Comparison of ENCODE assay signal across 8 cellular contexts in the genomic region with DNA sequence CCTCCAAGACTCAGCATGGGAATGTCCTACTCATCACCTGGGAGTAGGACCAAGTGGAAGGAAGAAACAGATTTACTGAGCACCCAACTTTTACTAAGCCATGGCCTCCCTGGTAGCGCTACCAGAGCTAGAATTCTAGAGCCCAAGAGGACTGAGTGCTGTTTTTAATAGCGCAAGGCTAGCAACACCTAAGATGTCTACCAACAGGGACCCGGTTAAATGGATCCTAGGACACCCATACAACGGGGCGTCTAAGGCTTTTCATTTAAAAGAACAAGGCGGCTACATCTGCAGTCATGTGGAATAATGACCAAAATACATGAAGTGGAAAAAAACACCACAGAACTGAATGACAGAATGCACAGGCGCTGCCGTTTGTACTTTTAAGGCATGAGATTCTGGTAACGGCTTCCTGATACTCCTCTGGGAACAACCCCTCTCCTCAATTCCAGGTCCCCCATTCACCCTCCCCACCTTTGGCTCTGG. TPM values are rescaled to one million over a fixed set of nuclear protein-coding genes. Genes with fewer than 3 reads are reported as not detected.
DNase-seq lines count a peak whose midpoint lies in the region; ATAC-seq and TF ChIP-seq lines count a peak whose summit lies in the region.

No MANE protein-coding gene starts in this region.

- intact Hi-C loops in CD8-positive, alpha-beta T cell (cut with DNase I, micrococcal nuclease): loop anchor here in 1 of 2 experiments (2.0 to 10.0 kb wide), 2 partner anchors 20 to 50 kb away; a partner anchor contains a TSS

- peaks cover 22% of the 10 kb centered on the region for H3K36me3 Mint-ChIP-seq in CD8-positive, alpha-beta T cell
- peaks cover 24% of the 10 kb centered on the region for H3K36me3 Mint-ChIP-seq in activated naive CD8-positive, alpha-beta T cell treated with anti-CD3 and anti-CD28 coated beads, Interleukin-2, amount 10 ng/mL, durations not matched to agents 7 days and 5 days
- peaks cover 17% of the 10 kb centered on the region for H3K36me3 Mint-ChIP-seq in nephron progenitor cell (ENCODE audit: low read depth)

- no peak overlapping the region for H3K4me3 ChIP-seq in CD8-positive, alpha-beta T cell (ENCODE audit: low read depth, low read length)

- ATAC-seq in CD8-positive, alpha-beta T cell: peak; percentile 24
- ATAC-seq in HG02588 (IDR thresholded peaks at IDR 0.05; ENCODE audit: unreplicated experiment) (peak; percentile 5), GM21515 (IDR thresholded peaks at IDR 0.05; ENCODE audit: unreplicated experiment) (no peak), HG03457 (IDR thresholded peaks at IDR 0.05; ENCODE audit: unreplicated experiment) (no peak), HG02763 (IDR thresholded peaks at IDR 0.05; ENCODE audit: unreplicated experiment) (no peak)
- ATAC-seq in activated naive CD8-positive, alpha-beta T cell treated with anti-CD3 and anti-CD28 coated beads, Interleukin-2, amount 10 ng/mL, durations not matched to agents 7 days and 5 days (ENCODE audit: low read depth): no peak

- peaks cover 76% of the 10 kb centered on the region for H3K4me1 Mint-ChIP-seq in CD8-positive, alpha-beta T cell (ENCODE audit: low read depth)
- H3K4me1 Mint-ChIP-seq in activated naive CD8-positive, alpha-beta T cell treated with anti-CD3 and anti-CD28 coated beads, Interleukin-2, amount 10 ng/mL, durations not matched to agents 7 days and 5 days: peaks cover 56% of the 10 kb centered on the region
- H3K4me1 Mint-ChIP-seq in nephron progenitor cell: peaks cover 48% of the 10 kb centered on the region

- H3K27ac Mint-ChIP-seq in CD8-positive, alpha-beta T cell: peak overlapping the region; percentile 94
- peak overlapping the region; percentile 71 for H3K27ac Mint-ChIP-seq in activated naive CD8-positive, alpha-beta T cell treated with anti-CD3 and anti-CD28 coated beads, Interleukin-2, amount 10 ng/mL, durations not matched to agents 7 days and 5 days
- peak overlapping the region; percentile 42 for H3K27ac Mint-ChIP-seq in nephron progenitor cell

- H3K27ac ChIP-seq in CD8-positive, alpha-beta T cell (ENCODE audit: low read depth, low read length): no peak overlapping the region

- peaks cover 53% of the 10 kb centered on the region for H3K4me1 ChIP-seq in CD8-positive, alpha-beta T cell (ENCODE audit: insufficient read depth, low read length)

- peaks cover 7% of the 10 kb centered on the region for H3K36me3 ChIP-seq in CD8-positive, alpha-beta T cell (ENCODE audit: insufficient read depth, low read length)

- TF ChIP-seq CTCF in CD8-positive, alpha-beta T cell (IDR thresholded peaks at IDR 0.05): no peak
- TF ChIP-seq CTCF in nephron progenitor cell (IDR thresholded peaks at IDR 0.05): no peak

- H3K9me3 ChIP-seq in CD8-positive, alpha-beta T cell (ENCODE audit: low read length): no peaks in the 10 kb centered on the region

- no peak for DNase-seq in CD8-positive, alpha-beta T cell
- no peak for DNase-seq in activated naive CD8-positive, alpha-beta T cell treated with anti-CD3 and anti-CD28 coated beads, Interleukin-2, amount 10 ng/mL, durations not matched to agents 7 days and 5 days
- DNase-seq in nephron progenitor cell (no peak), NK-92 (lab: John Stamatoyannopoulos, UW; ENCODE audit: unreplicated experiment) (no peak)

- CTCF ChIA-PET in CD8-positive, alpha-beta T cell (lab: Charles Lee): interaction anchor here (3.8 kb wide), 1 partner anchor 70 kb away, joined by 18 read pairs; no protein-coding TSS in a partner anchor

- no peaks in the 10 kb centered on the region for H3K27me3 Mint-ChIP-seq in CD8-positive, alpha-beta T cell (ENCODE audit: low read depth)
- H3K27me3 Mint-ChIP-seq in activated naive CD8-positive, alpha-beta T cell treated with anti-CD3 and anti-CD28 coated beads, Interleukin-2, amount 10 ng/mL, durations not matched to agents 7 days and 5 days: no peaks in the 10 kb centered on the region
- no peaks in the 10 kb centered on the region for H3K27me3 Mint-ChIP-seq in nephron progenitor cell (ENCODE audit: low read depth, poor library complexity)

- peak overlapping the region; percentile 45 for H3K4me3 Mint-ChIP-seq in CD8-positive, alpha-beta T cell
- peak overlapping the region; percentile 35 for H3K4me3 Mint-ChIP-seq in activated naive CD8-positive, alpha-beta T cell treated with anti-CD3 and anti-CD28 coated beads, Interleukin-2, amount 10 ng/mL, durations not matched to agents 7 days and 5 days
- no peak overlapping the region for H3K4me3 Mint-ChIP-seq in nephron progenitor cell

- POLR2A ChIA-PET in CD8-positive, alpha-beta T cell (lab: Charles Lee): no interaction called here
- POLR2A ChIA-PET in activated naive CD8-positive, alpha-beta T cell treated with anti-CD3 and anti-CD28 coated beads, Interleukin-2, amount 10 ng/mL, durations not matched to agents 7 days and 5 days (lab: Charles Lee): interaction anchor here (0.6 to 2.1 kb wide), 4 partner anchors 9 to 47 kb away, joined by 3 to 8 read pairs (median 4); no protein-coding TSS in a partner anchor

- no peaks in the 10 kb centered on the region for H3K27me3 ChIP-seq in CD8-positive, alpha-beta T cell (ENCODE audit: insufficient read depth, low read length)

- H3K9me3 Mint-ChIP-seq in CD8-positive, alpha-beta T cell: no peaks in the 10 kb centered on the region
- peaks cover 1% of the 10 kb centered on the region for H3K9me3 Mint-ChIP-seq in activated naive CD8-positive, alpha-beta T cell treated with anti-CD3 and anti-CD28 coated beads, Interleukin-2, amount 10 ng/mL, durations not matched to agents 7 days and 5 days
- no peaks in the 10 kb centered on the region for H3K9me3 Mint-ChIP-seq in nephron progenitor cell

RNA-seq across cellular contexts. Expression of a gene that starts 5.1 kb away (rescaled TPM):
- total RNA-seq in CD8-positive, alpha-beta T cell: 100 to 1,000 TPM; 220 to 239 TPM
- total RNA-seq in activated naive CD8-positive, alpha-beta T cell treated with anti-CD3 and anti-CD28 coated beads, Interleukin-2, amount 10 ng/mL, durations not matched to agents 7 days and 5 days: 100 to 1,000 TPM; 125 to 137 TPM

RNA-seq across cellular contexts. Expression of a gene that starts 51.9 kb away (rescaled TPM):
- 1 to 10 TPM; 7.2 to 8.8 TPM for total RNA-seq in CD8-positive, alpha-beta T cell
- total RNA-seq in activated naive CD8-positive, alpha-beta T cell treated with anti-CD3 and anti-CD28 coated beads, Interleukin-2, amount 10 ng/mL, durations not matched to agents 7 days and 5 days: 10 to 100 TPM; 11.0 to 11.2 TPM

RNA-seq across cellular contexts. Expression of a gene that starts 52.2 kb away (rescaled TPM):
- 10 to 100 TPM; 13.3 to 14.7 TPM for total RNA-seq in CD8-positive, alpha-beta T cell
- 10 to 100 TPM; 22.3 to 23.6 TPM for total RNA-seq in activated naive CD8-positive, alpha-beta T cell treated with anti-CD3 and anti-CD28 coated beads, Interleukin-2, amount 10 ng/mL, durations not matched to agents 7 days and 5 days

RNA-seq across cellular contexts. Expression of a gene that starts 52.3 kb away (rescaled TPM):
- 10 to 100 TPM; 49.0 to 51.1 TPM for total RNA-seq in CD8-positive, alpha-beta T cell
- 10 to 100 TPM; 43.3 to 44.6 TPM for total RNA-seq in activated naive CD8-positive, alpha-beta T cell treated with anti-CD3 and anti-CD28 coated beads, Interleukin-2, amount 10 ng/mL, durations not matched to agents 7 days and 5 days

Comparison
In these comparisons a context has a peak if more than half of its experiments do, and no peak if none do; other contexts are left out.
1. ATAC-seq: peak in CD8-positive, alpha-beta T cell (single experiment) and HG02588 (single experiment); none in activated naive CD8-positive, alpha-beta T cell treated with anti-CD3 and anti-CD28 coated beads, Interleukin-2, amount 10 ng/mL, durations not matched to agents 7 days and 5 days (single experiment), GM21515 (single experiment), HG03457 (single experiment) and HG02763 (single experiment).
2. H3K27ac Mint-ChIP-seq: peak in every context shown above with its lines; median percentile 94 in CD8-positive, alpha-beta T cell; 71 in activated naive CD8-positive, alpha-beta T cell treated with anti-CD3 and anti-CD28 coated beads, Interleukin-2, amount 10 ng/mL, durations not matched to agents 7 days and 5 days; 42 in nephron progenitor cell.